ENCODE assay signal across 22 cellular contexts in genomic region chr12:67826148-67826547, GRCh38.
DNase-seq lines count a peak whose midpoint lies in the region; ATAC-seq, FAIRE-seq and TF ChIP-seq lines count a peak whose summit lies in the region.
"Had no signal": no experiment of that assay in that cellular context is flagged by ENCODE, and none has a peak within 500 bp of the region (broad histone marks: within the 10 kb centered on the region; RNA-seq: fewer than 3 reads in every experiment).

No MANE protein-coding gene starts in this region.

- no peak for FAIRE-seq in urothelium cell line (lab: Jason Lieb, UNC)
- FAIRE-seq: A204.1, small intestine had no signal

- no peaks in the 10 kb centered on the region for H3K27me3 ChIP-seq in right atrium auricular region
- H3K27me3 ChIP-seq in muscle layer of duodenum (ENCODE audit: low read depth, low read length), result no peaks in the 10 kb centered on the region
- H3K27me3 ChIP-seq in stomach smooth muscle (ENCODE audit: control insufficient read depth in 1 of 2, insufficient read depth in 2 of 2, low read length in 2 of 2), result no peaks in the 10 kb centered on the region

- ATAC-seq in Right ventricle myocardium superior (ENCODE audit: poor library complexity) (peak; percentile 40), GM19397 (IDR thresholded peaks at IDR 0.05; ENCODE audit: unreplicated experiment) (no peak)
- ATAC-seq: activated CD8-positive, alpha-beta memory T cell treated with anti-CD3 and anti-CD28 coated beads, Interleukin-2, amount 10 ng/mL, durations not matched to agents 7 days and 5 days; naive thymus-derived CD8-positive, alpha-beta T cell; stimulated activated naive CD8-positive, alpha-beta T cell treated with anti-CD3 and anti-CD28 coated beads, Interleukin-15, amount 100 ng/mL, for 72 hours had no signal

- no peaks in the 10 kb centered on the region for H3K9me3 ChIP-seq in right atrium auricular region
- no peaks in the 10 kb centered on the region for H3K9me3 ChIP-seq in muscle layer of duodenum (ENCODE audit: control insufficient read depth in 1 of 2, low read length in 2 of 2)
- H3K9me3 ChIP-seq in stomach smooth muscle (ENCODE audit: control insufficient read depth in 2 of 2, low read length in 2 of 2), result no peaks in the 10 kb centered on the region

- H3K36me3 ChIP-seq in right atrium auricular region, result no peaks in the 10 kb centered on the region
- H3K36me3 ChIP-seq in muscle layer of duodenum (ENCODE audit: control insufficient read depth in 1 of 2, insufficient read depth in 2 of 2, low read length in 2 of 2), result peaks cover 0 to 4% of the 10 kb centered on the region in 2 donors
- H3K36me3 ChIP-seq in stomach smooth muscle (ENCODE audit: control insufficient read depth in 2 of 2, insufficient read depth in 2 of 2, low read length in 2 of 2), result no peaks in the 10 kb centered on the region

- H3K9ac ChIP-seq in stomach smooth muscle (ENCODE audit: low read length in 2 of 2), result no peak overlapping the region

- no peak for TF ChIP-seq CTCF in right atrium auricular region (IDR thresholded peaks at IDR 0.05)

- no peak for DNase-seq in Right ventricle myocardium superior
- no peak for DNase-seq in right atrium auricular region (ENCODE audit: low spot score)
- DNase-seq in astrocyte of the hippocampus (ENCODE audit: low read depth, low spot score), result peak; percentile 23
- DNase-seq in urothelium cell line (ENCODE audit: low spot score), result no peak
- no peak for DNase-seq in NCI-H1417 treated with DMSO at 0.1 percent for 48 hours (lab: John Stamatoyannopoulos, UW)
- DNase-seq: activated CD4-positive, alpha-beta T cell treated with anti-CD3 and anti-CD28 coated beads for 4 hours; activated CD8-positive, alpha-beta memory T cell treated with anti-CD3 and anti-CD28 coated beads, Interleukin-2, amount 10 ng/mL, durations not matched to agents 7 days and 5 days; C1 segment of cervical spinal cord; GF-D8; immature natural killer cell; naive thymus-derived CD8-positive, alpha-beta T cell; NCI-H1417; NCI-H2171; NCI-H69; small intestine; stimulated activated CD4-positive, alpha-beta T cell treated with anti-CD3 and anti-CD28 coated beads, Interleukin-2, amount 100 ng/mL, for 48 hours; stimulated activated naive CD8-positive, alpha-beta T cell treated with anti-CD3 and anti-CD28 coated beads, Interleukin-15, amount 100 ng/mL, for 72 hours had no signal

- H3K27ac ChIP-seq in right atrium auricular region (peak overlapping the region in 1 of 2 donors; percentile 92), muscle layer of duodenum (ENCODE audit: low read length) (peak overlapping the region; percentile 96), stomach smooth muscle (ENCODE audit: low read length) (peak overlapping the region; percentile 85)

- intact Hi-C loops in Right ventricle myocardium superior (cut with DNase I), result no loop called here

- H3K4me1 ChIP-seq in right atrium auricular region, result peaks cover 0 to 25% of the 10 kb centered on the region in 2 donors
- H3K4me1 ChIP-seq in muscle layer of duodenum (ENCODE audit: control insufficient read depth in 1 of 2, insufficient read depth in 2 of 2, low read length in 2 of 2), result peaks cover 0 to 5% of the 10 kb centered on the region in 2 donors
- H3K4me1 ChIP-seq in stomach smooth muscle (ENCODE audit: control insufficient read depth, insufficient read depth, low read length), result peaks cover 5% of the 10 kb centered on the region

- no peak overlapping the region for H3K4me3 ChIP-seq in right atrium auricular region
- no peak overlapping the region for H3K4me3 ChIP-seq in muscle layer of duodenum (ENCODE audit: low read depth in 1 of 2, low read length in 2 of 2)
- H3K4me3 ChIP-seq in stomach smooth muscle (ENCODE audit: low read length in 2 of 2), result no peak overlapping the region
- H3K4me3 ChIP-seq: lung had no signal
